Comparison of ENCODE assay signal across 8 cellular contexts in genomic region chr2:113754989-113755689, GRCh38. TPM values are rescaled to one million over a fixed set of nuclear protein-coding genes. Genes with fewer than 3 reads are reported as not detected.
DNase-seq lines count a peak whose midpoint lies in the region; ATAC-seq and TF ChIP-seq lines count a peak whose summit lies in the region.

No MANE protein-coding gene starts in this region.

- H3K4me1 ChIP-seq in ACC112 (ENCODE audit: control insufficient read depth, insufficient read depth, low read length, unreplicated experiment) = peaks cover 14% of the 10 kb centered on the region
- peaks cover 9% of the 10 kb centered on the region for H3K4me1 ChIP-seq in testis

- no peak overlapping the region for H2AFZ ChIP-seq in ACC112 (ENCODE audit: low read length, unreplicated experiment)

- ATAC-seq in activated naive CD8-positive, alpha-beta T cell treated with anti-CD3 and anti-CD28 coated beads, Interleukin-2, amount 50 U/mL, for 24 hours = no peak

- TF ChIP-seq CTCF in testis (IDR thresholded peaks at IDR 0.05) = no peak

- no peaks in the 10 kb centered on the region for H3K9me3 Mint-ChIP-seq in activated naive CD8-positive, alpha-beta T cell treated with anti-CD3 and anti-CD28 coated beads, Interleukin-2, amount 50 U/mL, for 24 hours

- 7% methylated on average over 10 of the region's 10 CpGs for WGBS in testis, 2 donors

- H3K4me1 Mint-ChIP-seq in activated naive CD8-positive, alpha-beta T cell treated with anti-CD3 and anti-CD28 coated beads, Interleukin-2, amount 50 U/mL, for 24 hours = peaks cover 37% of the 10 kb centered on the region

- peak overlapping the region; percentile 90 for H3K4me3 Mint-ChIP-seq in activated naive CD8-positive, alpha-beta T cell treated with anti-CD3 and anti-CD28 coated beads, Interleukin-2, amount 50 U/mL, for 24 hours

- DNase-seq in H7 (no peak), kidney tubule cell (ENCODE audit: low spot score) (peak; percentile 49), testis (peak; percentile 23), GDM1 (lab: John Stamatoyannopoulos, UW) (no peak), COR-L47 (lab: John Stamatoyannopoulos, UW) (no peak), LoVo (ENCODE audit: low spot score) (no peak)
- no peak for DNase-seq in activated naive CD8-positive, alpha-beta T cell treated with anti-CD3 and anti-CD28 coated beads, Interleukin-2, amount 50 U/mL, for 24 hours

- H3K4me3 ChIP-seq in ACC112 (ENCODE audit: low read depth, low read length) = peak overlapping the region; percentile 94
- H3K4me3 ChIP-seq in H7 (ENCODE audit: insufficient read depth, low read depth, low read length) = peak overlapping the region; percentile 19; the same call in 1 of the 2 replicates
- H3K4me3 ChIP-seq in testis = peak overlapping the region; percentile 81 to 86

- intact Hi-C loops in testis (cut with DNase I; ENCODE audit: low total_unique reads) = loop anchor here (10.0 kb wide), 1 partner anchor 140 kb away; the partner anchor contains the start of gene ACTR3

- no peaks in the 10 kb centered on the region for H3K27me3 Mint-ChIP-seq in activated naive CD8-positive, alpha-beta T cell treated with anti-CD3 and anti-CD28 coated beads, Interleukin-2, amount 50 U/mL, for 24 hours

- peak overlapping the region; percentile 53 for H3K27ac Mint-ChIP-seq in activated naive CD8-positive, alpha-beta T cell treated with anti-CD3 and anti-CD28 coated beads, Interleukin-2, amount 50 U/mL, for 24 hours

- H3K36me3 Mint-ChIP-seq in activated naive CD8-positive, alpha-beta T cell treated with anti-CD3 and anti-CD28 coated beads, Interleukin-2, amount 50 U/mL, for 24 hours (ENCODE audit: low read depth) = peaks cover 20% of the 10 kb centered on the region

- H3K27me3 ChIP-seq in ACC112 (ENCODE audit: insufficient read depth, low read length) (no peaks in the 10 kb centered on the region), H7 (ENCODE audit: control insufficient read depth, insufficient read depth, low read length) (no peaks in the 10 kb centered on the region), testis (no peaks in the 10 kb centered on the region)

- H3K9me3 ChIP-seq in testis = no peaks in the 10 kb centered on the region

- no peak for TF ChIP-seq POLR2A in testis (IDR thresholded peaks at IDR 0.05)

- peaks cover 50% of the 10 kb centered on the region for H3K79me2 ChIP-seq in ACC112 (ENCODE audit: control insufficient read depth, insufficient read depth, low read length, unreplicated experiment)

- H3K36me3 ChIP-seq in ACC112 (ENCODE audit: insufficient read depth, low read length) = peaks cover 17% of the 10 kb centered on the region
- no peaks in the 10 kb centered on the region; the same call in 1 of the 2 replicates for H3K36me3 ChIP-seq in H7 (replicated peaks; ENCODE audit: control insufficient read depth, insufficient read depth, low read length)
- no peaks in the 10 kb centered on the region for H3K36me3 ChIP-seq in testis (ENCODE audit: low read depth, missing control alignments)

- H3K27ac ChIP-seq in ACC112 (ENCODE audit: low read depth, low read length) (no peak overlapping the region; the same call in 1 of the 2 replicates), testis (peak overlapping the region; percentile 86 to 91)

RNA-seq across cellular contexts. Expression of gene SLC35F5, which starts 1.3 kb away (rescaled TPM):
- 25.8 and 37.3 TPM in 2 replicates for total RNA-seq in H7 (2014; rRNA removed; shearing (Covaris generic))
- total RNA-seq in testis = 100 to 1,000 TPM; 102 to 110 TPM
- 62.1 TPM for polyA plus RNA-seq in testis (ENCODE audit: insufficient read depth, low read depth, low replicate concordance)

Comparison
In these comparisons a context has a peak if more than half of its experiments do, and no peak if none do; other contexts are left out.
1. H3K4me3 ChIP-seq: peak in every context shown above with its lines; median percentile 94 in ACC112; 84 in testis; 19 in H7.
2. DNase-seq: peak in kidney tubule cell (single experiment) and testis (single experiment); none in H7 (single experiment), activated naive CD8-positive, alpha-beta T cell treated with anti-CD3 and anti-CD28 coated beads, Interleukin-2, amount 50 U/mL, for 24 hours (single experiment), GDM1 (single experiment), COR-L47 (single experiment) and LoVo (single experiment).